In the genomic region with DNA sequence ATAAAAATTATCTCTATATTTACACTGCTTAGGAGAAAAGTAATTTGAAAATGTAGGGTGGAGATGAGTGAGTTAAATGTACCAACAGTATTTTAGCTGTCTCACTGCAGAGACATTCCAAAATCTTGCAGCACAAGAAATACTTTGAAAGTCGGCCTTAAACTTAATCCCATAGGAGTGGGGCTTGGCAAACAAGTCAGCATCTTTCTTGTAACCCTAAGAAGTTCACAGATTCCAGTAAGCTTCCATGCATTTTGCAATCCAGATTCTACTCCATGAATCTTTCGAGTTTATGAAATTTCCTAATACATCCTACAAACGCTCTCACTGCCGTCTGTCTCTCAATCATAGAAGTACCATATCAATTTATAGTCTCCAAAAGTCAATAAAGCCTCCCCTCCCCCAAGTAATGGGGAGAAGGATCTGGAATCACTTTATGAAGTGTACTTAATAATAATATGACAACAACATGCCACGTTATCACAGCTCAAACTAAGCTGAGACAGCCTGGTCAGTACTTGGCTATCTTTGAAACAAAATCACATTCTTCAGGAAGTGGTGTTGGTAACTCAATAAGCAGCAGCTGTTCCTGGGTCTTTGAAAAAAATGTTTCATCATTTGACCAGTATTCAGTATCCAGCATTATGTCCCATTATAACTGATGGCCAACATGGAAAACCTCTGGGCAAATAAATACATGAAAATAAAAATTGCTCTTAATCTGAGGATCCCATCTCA, we compare ENCODE assay signal across 14 cellular contexts.
DNase-seq lines count a peak whose midpoint lies in the region; ATAC-seq and TF ChIP-seq lines count a peak whose summit lies in the region.
"Had no signal": no experiment of that assay in that cellular context is flagged by ENCODE, and none has a peak within 500 bp of the region (broad histone marks: within the 10 kb centered on the region; RNA-seq: fewer than 3 reads in every experiment).

No MANE protein-coding gene starts in this region.

- DNase-seq in HFFc6 = peak; percentile 6
- peak in 2 of 4 donors; percentile 13 to 48 for DNase-seq in body of pancreas
- peak in 2 of 3 donors; percentile 17 to 39 for DNase-seq in right cardiac atrium
- no peak for DNase-seq in stomach
- no peak for DNase-seq in NCI-H510A (lab: John Stamatoyannopoulos, UW)
- DNase-seq in colonic mucosa = no peak
- no peak for DNase-seq in NCI-H2107 (lab: John Stamatoyannopoulos, UW)
- DNase-seq: activated CD4-positive, CD25-positive, alpha-beta regulatory T cell; amygdala; CD4-positive, alpha-beta memory T cell; effector memory CD4-positive, alpha-beta T cell; Kasumi-1; mammary epithelial cell had no signal

- TF ChIP-seq EP300 in stomach (IDR thresholded peaks at IDR 0.05) = no peak

- H3K27ac ChIP-seq in body of pancreas (no peak overlapping the region), right cardiac atrium (ENCODE audit: low read length) (no peak overlapping the region), stomach (peak overlapping the region in 4 of 5 donors; percentile 27 to 59 (median 37)), colonic mucosa (no peak overlapping the region)

- no peaks in the 10 kb centered on the region for H3K4me1 ChIP-seq in body of pancreas
- peaks cover 1% of the 10 kb centered on the region for H3K4me1 ChIP-seq in right cardiac atrium (ENCODE audit: control insufficient read depth, insufficient read depth, low read length)
- H3K4me1 ChIP-seq in stomach = peaks cover 0 to 3% (median 0%) of the 10 kb centered on the region in 4 donors
- no peaks in the 10 kb centered on the region for H3K4me1 ChIP-seq in colonic mucosa

- peak; percentile 45 for ATAC-seq in body of pancreas
- peak; percentile 86 to 88 for ATAC-seq in right cardiac atrium
- no peak for ATAC-seq in HG03469 (IDR thresholded peaks at IDR 0.05; ENCODE audit: unreplicated experiment)

- peaks cover 16% of the 10 kb centered on the region for H3K4me1 Mint-ChIP-seq in HFFc6 (ENCODE audit: low read depth)
- H3K4me1 Mint-ChIP-seq: CD4-positive, alpha-beta memory T cell had no signal

- H3K9ac ChIP-seq in colonic mucosa (ENCODE audit: low read depth in 2 of 2, low read length in 2 of 2) = no peak overlapping the region

- H3K27me3 ChIP-seq in body of pancreas (no peaks in the 10 kb centered on the region), right cardiac atrium (ENCODE audit: control insufficient read depth, insufficient read depth) (no peaks in the 10 kb centered on the region), stomach (no peaks in the 10 kb centered on the region), colonic mucosa (no peaks in the 10 kb centered on the region)

- intact Hi-C loops in body of pancreas (cut with DNase I) = no loop called here
- intact Hi-C loops in right cardiac atrium (cut with DNase I) = no loop called here
- intact Hi-C loops in stomach (cut with DNase I; ENCODE audit: low total_unique reads) = no loop called here
- intact Hi-C loops in colonic mucosa (cut with DNase I) = no loop called here

- no peak overlapping the region for H3K4me3 ChIP-seq in body of pancreas
- no peak overlapping the region for H3K4me3 ChIP-seq in right cardiac atrium (ENCODE audit: low read length)
- H3K4me3 ChIP-seq in stomach = no peak overlapping the region
- H3K4me3 ChIP-seq in colonic mucosa = no peak overlapping the region

- H3K36me3 Mint-ChIP-seq in HFFc6 (ENCODE audit: low read depth) = no peaks in the 10 kb centered on the region
- H3K36me3 Mint-ChIP-seq: CD4-positive, alpha-beta memory T cell had no signal

- H3K9me3 ChIP-seq in body of pancreas (no peaks in the 10 kb centered on the region), right cardiac atrium (ENCODE audit: control insufficient read depth, low read length) (no peaks in the 10 kb centered on the region), stomach (no peaks in the 10 kb centered on the region), colonic mucosa (no peaks in the 10 kb centered on the region)

- TF ChIP-seq CTCF in HFFc6 (IDR thresholded peaks at IDR 0.05) (no peak), body of pancreas (IDR thresholded peaks at IDR 0.05) (no peak), stomach (IDR thresholded peaks at IDR 0.05) (no peak), colonic mucosa (IDR thresholded peaks at IDR 0.05) (no peak)

- no peak for TF ChIP-seq POLR2A in body of pancreas (IDR thresholded peaks at IDR 0.05)
- TF ChIP-seq POLR2A in stomach (IDR thresholded peaks at IDR 0.05) = no peak

- peaks cover 2% of the 10 kb centered on the region; the same call in 1 of the 2 replicates for H3K27me3 Mint-ChIP-seq in HFFc6 (ENCODE audit: insufficient read depth)
- H3K27me3 Mint-ChIP-seq: CD4-positive, alpha-beta memory T cell had no signal

- 0 out of 2 replicates have a peak, but pooled peaks cover 4% of the 10 kb centered on the region for H3K9me3 Mint-ChIP-seq in HFFc6

- H3K27ac Mint-ChIP-seq in HFFc6 = peak overlapping the region; percentile 66; the same call in 1 of the 2 replicates
- H3K27ac Mint-ChIP-seq: CD4-positive, alpha-beta memory T cell had no signal

- WGBS in body of pancreas, 2 donors = 55 to 66% methylated on average over 5 of the region's 5 CpGs
- 45% methylated on average over 5 of the region's 5 CpGs for WGBS in right cardiac atrium
- 61 to 74% (median 69%) methylated on average over 5 of the region's 5 CpGs for WGBS in stomach, 5 donors

- H3K4me3 Mint-ChIP-seq in HFFc6 = peak overlapping the region; percentile 48
- H3K4me3 Mint-ChIP-seq: CD4-positive, alpha-beta memory T cell had no signal

- H3K36me3 ChIP-seq in body of pancreas (replicated peaks in 1 of 2; ENCODE audit: insufficient read depth in 1 of 2, low read depth in 2 of 2) = no peaks in the 10 kb centered on the region
- no peaks in the 10 kb centered on the region for H3K36me3 ChIP-seq in stomach
- H3K36me3 ChIP-seq in colonic mucosa = no peaks in the 10 kb centered on the region

Comparison
In these comparisons a context has a peak if more than half of its experiments do, and no peak if none do; other contexts are left out.
1. DNase-seq: peak in HFFc6 (single experiment) and right cardiac atrium (2 of 3); none in stomach (single experiment), NCI-H510A (single experiment), colonic mucosa (single experiment) and NCI-H2107 (single experiment).
2. H3K27ac ChIP-seq: peak in stomach (4 of 5); none in body of pancreas (0 of 4), right cardiac atrium (single experiment) and colonic mucosa (single experiment).